12 cellular contexts compared by ENCODE assay signal in the genomic region with DNA sequence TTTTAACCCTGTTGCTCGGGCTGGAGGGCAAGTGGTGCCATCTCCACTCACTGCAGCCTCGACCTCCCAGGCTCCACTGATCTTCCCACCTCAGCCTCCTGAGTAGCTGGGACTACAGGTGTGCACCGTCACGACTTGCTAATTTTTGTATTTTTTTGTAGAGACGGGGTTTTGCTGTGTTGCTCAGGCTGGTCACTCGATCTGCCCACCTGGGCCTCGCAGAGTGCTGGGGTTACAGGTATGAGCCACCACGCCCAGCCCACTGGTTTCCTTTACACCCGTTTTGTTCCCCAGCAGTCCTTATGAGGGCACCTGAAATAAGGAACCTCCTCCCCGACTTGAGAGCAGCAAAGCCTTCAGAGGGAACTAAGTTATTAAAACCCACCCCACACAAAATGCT. TPM values are rescaled to one million over a fixed set of nuclear protein-coding genes. Genes with fewer than 3 reads are reported as not detected.
"Had no signal": no experiment of that assay in that cellular context is flagged by ENCODE, and none has a peak within 500 bp of the region (broad histone marks: within the 10 kb centered on the region; RNA-seq: fewer than 3 reads in every experiment).

No MANE protein-coding gene starts in this region.

RNA-seq across cellular contexts. Expression of a gene that starts 24.8 kb away (rescaled TPM):
- total RNA-seq: activated CD4-positive, alpha-beta memory T cell treated with anti-CD3 and anti-CD28 coated beads, Interleukin-2, amount 10 ng/mL, durations not matched to agents 7 days and 5 days; bronchial epithelial cell; endodermal cell; esophagus squamous epithelium; left lung; natural killer cell; pancreas; T-helper 1 cell treated with Interleukin-12 subunit alpha and Interleukin-12 subunit beta and Interleukin-4 antibody, amounts not matched to agents 30 ng/mL and 1 ng/mL, for 36 hours; transverse colon; vagina; WTC11 had no signal
- polyA plus RNA-seq: lung, pancreas had no signal
